23 cellular contexts compared by ENCODE assay signal in genomic region chr4:2574863-2575262, GRCh38. TPM values are rescaled to one million over a fixed set of nuclear protein-coding genes. Genes with fewer than 3 reads are reported as not detected.
DNase-seq lines count a peak whose midpoint lies in the region; ATAC-seq, FAIRE-seq and TF ChIP-seq lines count a peak whose summit lies in the region.
"Had no signal": no experiment of that assay in that cellular context is flagged by ENCODE, and none has a peak within 500 bp of the region (broad histone marks: within the 10 kb centered on the region; RNA-seq: fewer than 3 reads in every experiment).

No MANE protein-coding gene starts in this region.

- no peak for DNase-seq in activated naive CD8-positive, alpha-beta T cell treated with anti-CD3 and anti-CD28 coated beads, Interleukin-2, amount 50 U/mL, for 24 hours
- no peak for DNase-seq in activated naive CD8-positive, alpha-beta T cell treated with anti-CD3 and anti-CD28 coated beads for 36 hours
- DNase-seq in SKM-1 (lab: John Stamatoyannopoulos, UW; ENCODE audit: unreplicated experiment) (peak; percentile 98), kidney (peak; percentile 55), amniotic stem cell (lab: John Stamatoyannopoulos, UW) (no peak), activated gamma-delta T cell (lab: John Stamatoyannopoulos, UW) (no peak)
- DNase-seq in stimulated activated naive B cell treated with anti-CD40 and anti-IgM and Interleukin-4, amounts not matched to agents 10 μg/mL and 1 μg/mL and 100 μg/mL, for 72 hours = no peak
- DNase-seq: activated CD4-positive, alpha-beta T cell treated with anti-CD3 and anti-CD28 coated beads, Interleukin-2, amount 50 U/mL, for 48 hours; body of pancreas; CD4-positive, alpha-beta T cell; erythroblast; HFFc6; MM.1S; NCI-H524 treated with DMSO at 0.1 percent for 48 hours; PC-3 had no signal

- no peaks in the 10 kb centered on the region for H3K27me3 Mint-ChIP-seq in activated naive CD8-positive, alpha-beta T cell treated with anti-CD3 and anti-CD28 coated beads, Interleukin-2, amount 50 U/mL, for 24 hours
- no peaks in the 10 kb centered on the region for H3K27me3 Mint-ChIP-seq in activated naive CD8-positive, alpha-beta T cell treated with anti-CD3 and anti-CD28 coated beads for 36 hours
- H3K27me3 Mint-ChIP-seq in stimulated activated naive B cell treated with anti-CD40 and anti-IgM and Interleukin-4, amounts not matched to agents 10 μg/mL and 1 μg/mL and 100 μg/mL, for 72 hours = no peaks in the 10 kb centered on the region
- H3K27me3 Mint-ChIP-seq: activated naive CD4-positive, alpha-beta T cell treated with anti-CD3 and anti-CD28 coated beads, Interleukin-2, amount 50 U/mL, for 24 hours; CD4-positive, alpha-beta T cell; type B pancreatic cell had no signal

- H3K9me3 ChIP-seq in kidney (ENCODE audit: control insufficient read depth in 1 of 2, low read length in 2 of 2) = no peaks in the 10 kb centered on the region
- H3K9me3 ChIP-seq: body of pancreas had no signal

- H3K4me1 Mint-ChIP-seq in activated naive CD8-positive, alpha-beta T cell treated with anti-CD3 and anti-CD28 coated beads, Interleukin-2, amount 50 U/mL, for 24 hours = peaks cover 44% of the 10 kb centered on the region
- H3K4me1 Mint-ChIP-seq in activated naive CD8-positive, alpha-beta T cell treated with anti-CD3 and anti-CD28 coated beads for 36 hours = peaks cover 42% of the 10 kb centered on the region
- H3K4me1 Mint-ChIP-seq in stimulated activated naive B cell treated with anti-CD40 and anti-IgM and Interleukin-4, amounts not matched to agents 10 μg/mL and 1 μg/mL and 100 μg/mL, for 72 hours = peaks cover 39 to 54% of the 10 kb centered on the region in 2 donors

- H3K9ac ChIP-seq in kidney (ENCODE audit: low read length in 2 of 2) = no peak overlapping the region

- H3K4me3 Mint-ChIP-seq in activated naive CD8-positive, alpha-beta T cell treated with anti-CD3 and anti-CD28 coated beads, Interleukin-2, amount 50 U/mL, for 24 hours = no peak overlapping the region
- no peak overlapping the region for H3K4me3 Mint-ChIP-seq in activated naive CD8-positive, alpha-beta T cell treated with anti-CD3 and anti-CD28 coated beads for 36 hours
- H3K4me3 Mint-ChIP-seq in stimulated activated naive B cell treated with anti-CD40 and anti-IgM and Interleukin-4, amounts not matched to agents 10 μg/mL and 1 μg/mL and 100 μg/mL, for 72 hours = no peak overlapping the region
- H3K4me3 Mint-ChIP-seq: activated naive CD4-positive, alpha-beta T cell treated with anti-CD3 and anti-CD28 coated beads, Interleukin-2, amount 50 U/mL, for 24 hours; CD4-positive, alpha-beta T cell; HFFc6; stimulated activated effector memory CD8-positive, alpha-beta T cell treated with anti-CD3 and anti-CD28 coated beads, Interleukin-12 subunit alpha, Interleukin-12 subunit beta, amount 100 ng/mL, for 72 hours; type B pancreatic cell had no signal

- FAIRE-seq in kidney (lab: Jason Lieb, UNC) = no peak
- FAIRE-seq: GM19239 had no signal

- H3K4me3 ChIP-seq in kidney (ENCODE audit: low read length in 2 of 2) = no peak overlapping the region
- H3K4me3 ChIP-seq: body of pancreas, coronary artery, smooth muscle cell had no signal

- peaks cover 12% of the 10 kb centered on the region for H3K36me3 Mint-ChIP-seq in activated naive CD8-positive, alpha-beta T cell treated with anti-CD3 and anti-CD28 coated beads, Interleukin-2, amount 50 U/mL, for 24 hours (ENCODE audit: low read depth)
- peaks cover 16% of the 10 kb centered on the region for H3K36me3 Mint-ChIP-seq in activated naive CD8-positive, alpha-beta T cell treated with anti-CD3 and anti-CD28 coated beads for 36 hours
- peaks cover 10 to 31% of the 10 kb centered on the region in 2 donors for H3K36me3 Mint-ChIP-seq in stimulated activated naive B cell treated with anti-CD40 and anti-IgM and Interleukin-4, amounts not matched to agents 10 μg/mL and 1 μg/mL and 100 μg/mL, for 72 hours

- no peaks in the 10 kb centered on the region for H3K9me3 Mint-ChIP-seq in activated naive CD8-positive, alpha-beta T cell treated with anti-CD3 and anti-CD28 coated beads, Interleukin-2, amount 50 U/mL, for 24 hours
- peaks cover 1% of the 10 kb centered on the region for H3K9me3 Mint-ChIP-seq in activated naive CD8-positive, alpha-beta T cell treated with anti-CD3 and anti-CD28 coated beads for 36 hours
- H3K9me3 Mint-ChIP-seq in stimulated activated naive B cell treated with anti-CD40 and anti-IgM and Interleukin-4, amounts not matched to agents 10 μg/mL and 1 μg/mL and 100 μg/mL, for 72 hours = peaks cover 0 to 1% of the 10 kb centered on the region in 2 donors
- H3K9me3 Mint-ChIP-seq: activated naive CD4-positive, alpha-beta T cell treated with anti-CD3 and anti-CD28 coated beads, Interleukin-2, amount 50 U/mL, for 24 hours; CD4-positive, alpha-beta T cell; HFFc6; stimulated activated effector memory CD8-positive, alpha-beta T cell treated with anti-CD3 and anti-CD28 coated beads, Interleukin-12 subunit alpha, Interleukin-12 subunit beta, amount 100 ng/mL, for 72 hours; type B pancreatic cell had no signal

- no peak overlapping the region for H3K27ac ChIP-seq in kidney (ENCODE audit: low read depth in 2 of 2, low read length in 2 of 2)
- H3K27ac ChIP-seq: body of pancreas, coronary artery, VCaP had no signal

- H3K36me3 ChIP-seq in kidney (ENCODE audit: control insufficient read depth in 1 of 2, insufficient read depth in 2 of 2, low read length in 2 of 2) = peaks cover 0 to 3% of the 10 kb centered on the region in 2 donors

- intact Hi-C loops in kidney (cut with DNase I) = no loop called here

- no peak for ATAC-seq in activated naive CD8-positive, alpha-beta T cell treated with anti-CD3 and anti-CD28 coated beads, Interleukin-2, amount 50 U/mL, for 24 hours
- ATAC-seq in stimulated activated naive B cell treated with anti-CD40 and anti-IgM and Interleukin-4, amounts not matched to agents 10 μg/mL and 1 μg/mL and 100 μg/mL, for 72 hours (replicated peaks) = peak; percentile 39 to 47
- ATAC-seq in HG02763 (IDR thresholded peaks at IDR 0.05; ENCODE audit: unreplicated experiment) = no peak
- ATAC-seq: body of pancreas; PC-3; stimulated activated effector memory CD8-positive, alpha-beta T cell treated with anti-CD3 and anti-CD28 coated beads, Interleukin-12 subunit alpha, Interleukin-12 subunit beta, amount 100 ng/mL, for 72 hours had no signal

- peak overlapping the region; percentile 24 for H3K27ac Mint-ChIP-seq in activated naive CD8-positive, alpha-beta T cell treated with anti-CD3 and anti-CD28 coated beads, Interleukin-2, amount 50 U/mL, for 24 hours
- no peak overlapping the region for H3K27ac Mint-ChIP-seq in activated naive CD8-positive, alpha-beta T cell treated with anti-CD3 and anti-CD28 coated beads for 36 hours
- peak overlapping the region; percentile 15 for H3K27ac Mint-ChIP-seq in stimulated activated naive B cell treated with anti-CD40 and anti-IgM and Interleukin-4, amounts not matched to agents 10 μg/mL and 1 μg/mL and 100 μg/mL, for 72 hours
- H3K27ac Mint-ChIP-seq: activated naive CD4-positive, alpha-beta T cell treated with anti-CD3 and anti-CD28 coated beads, Interleukin-2, amount 50 U/mL, for 24 hours; HFFc6 had no signal

- no peak for TF ChIP-seq CTCF in kidney (IDR thresholded peaks at IDR 0.05; ENCODE audit: borderline replicate concordance, extremely low read depth, insufficient read depth)

- peaks cover 0 to 6% of the 10 kb centered on the region in 2 donors for H3K4me1 ChIP-seq in kidney (ENCODE audit: control insufficient read depth in 1 of 2, insufficient read depth in 1 of 2, low read depth in 1 of 2, low read length in 2 of 2)

RNA-seq across cellular contexts. Expression of gene FAM193A, which starts 38.4 kb away (rescaled TPM):
- 10 to 100 TPM; 18.9 TPM for total RNA-seq in activated naive CD8-positive, alpha-beta T cell treated with anti-CD3 and anti-CD28 coated beads for 36 hours
- 29.3 TPM for total RNA-seq in kidney
- polyA plus RNA-seq in kidney (ENCODE audit: insufficient read depth, low read depth, low replicate concordance) = 6.3 TPM

Comparison
In these comparisons a context has a peak if more than half of its experiments do, and no peak if none do; other contexts are left out.
1. ATAC-seq: peak in stimulated activated naive B cell treated with anti-CD40 and anti-IgM and Interleukin-4, amounts not matched to agents 10 μg/mL and 1 μg/mL and 100 μg/mL, for 72 hours (2 of 2); none in activated naive CD8-positive, alpha-beta T cell treated with anti-CD3 and anti-CD28 coated beads, Interleukin-2, amount 50 U/mL, for 24 hours (single experiment) and HG02763 (single experiment).
2. DNase-seq: peak in SKM-1 (single experiment) and kidney (single experiment); none in activated naive CD8-positive, alpha-beta T cell treated with anti-CD3 and anti-CD28 coated beads, Interleukin-2, amount 50 U/mL, for 24 hours (single experiment), activated naive CD8-positive, alpha-beta T cell treated with anti-CD3 and anti-CD28 coated beads for 36 hours (single experiment), stimulated activated naive B cell treated with anti-CD40 and anti-IgM and Interleukin-4, amounts not matched to agents 10 μg/mL and 1 μg/mL and 100 μg/mL, for 72 hours (single experiment), amniotic stem cell (single experiment) and activated gamma-delta T cell (single experiment).